Comparison of ENCODE assay signal across 1 cellular context in genomic region chr17:81867952-81868673, GRCh38.
TF ChIP-seq lines count a peak whose summit lies in the region.

No MANE protein-coding gene starts in this region.

TF ChIP-seq in IMR-90, 13 proteins besides CTCF, POLR2A, EP300 and RAD21:
- TF ChIP-seq FOS (IDR thresholded peaks at IDR 0.05; ENCODE audit: low read depth, low read length) = no peak
- no peak for TF ChIP-seq MXI1 (IDR thresholded peaks at IDR 0.05; ENCODE audit: borderline replicate concordance, low read depth, low read length)
- no peak for TF ChIP-seq RCOR1 (IDR thresholded peaks at IDR 0.05; ENCODE audit: insufficient replicate concordance, low read length)
- no peak for TF ChIP-seq MAZ (IDR thresholded peaks at IDR 0.05; ENCODE audit: borderline replicate concordance, low read depth, low read length)
- TF ChIP-seq NFE2L2 (IDR thresholded peaks at IDR 0.05; ENCODE audit: low read depth, low read length) = no peak
- TF ChIP-seq ELK1 (IDR thresholded peaks at IDR 0.05; ENCODE audit: borderline replicate concordance, low read depth, low read length) = no peak
- no peak for TF ChIP-seq RFX5 (IDR thresholded peaks at IDR 0.05; ENCODE audit: low read depth, low read length)
- no peak for TF ChIP-seq SMC3 (IDR thresholded peaks at IDR 0.05; ENCODE audit: low read depth, low read length)
- no peak for TF ChIP-seq MAFK (IDR thresholded peaks at IDR 0.05; ENCODE audit: low read depth, low read length)
- TF ChIP-seq USF2 (IDR thresholded peaks at IDR 0.05; ENCODE audit: low read depth, low read length) = no peak
- no peak for TF ChIP-seq CEBPB (IDR thresholded peaks at IDR 0.05; ENCODE audit: low read depth, low read length)
- TF ChIP-seq BHLHE40 (IDR thresholded peaks at IDR 0.05; ENCODE audit: low read depth, low read length) = no peak
- no peak for TF ChIP-seq CHD1 (IDR thresholded peaks at IDR 0.05; ENCODE audit: low read depth, low read length)
